12 cellular contexts compared by ENCODE assay signal in genomic region chr9:101536938-101537337, GRCh38. TPM values are rescaled to one million over a fixed set of nuclear protein-coding genes. Genes with fewer than 3 reads are reported as not detected.
A peak's percentile ranks its signal among the peaks of the same experiment; 100 is the strongest.
DNase-seq lines count a peak whose midpoint lies in the region; FAIRE-seq and TF ChIP-seq lines count a peak whose summit lies in the region.
"Had no signal": no experiment of that assay in that cellular context is flagged by ENCODE, and none has a peak within 500 bp of the region (broad histone marks: within the 10 kb centered on the region; RNA-seq: fewer than 3 reads in every experiment).

No MANE protein-coding gene starts in this region.

- peaks cover 4% of the 10 kb centered on the region; the same call in 1 of the 2 replicates for H4K20me1 ChIP-seq in GM23248 (ENCODE audit: insufficient read depth)

- H3K9ac ChIP-seq in GM23248, result no peak overlapping the region
- H3K9ac ChIP-seq in mesenchymal stem cell (ENCODE audit: low read length), result no peak overlapping the region

- no peak overlapping the region for H2BK5ac ChIP-seq in mesenchymal stem cell (ENCODE audit: low read depth, low read length, poor library complexity, severe bottlenecking)

- H3K4me1 ChIP-seq in GM23248 (ENCODE audit: insufficient read depth) (peaks cover 24% of the 10 kb centered on the region), mesenchymal stem cell (ENCODE audit: control insufficient read depth, insufficient read depth, low read depth, low read length) (no peaks in the 10 kb centered on the region)

- H3F3A ChIP-seq in GM23248 (ENCODE audit: insufficient read depth), result peaks cover 16% of the 10 kb centered on the region

- H3K79me1 ChIP-seq in mesenchymal stem cell (replicated peaks; ENCODE audit: low read length, poor library complexity, severe bottlenecking), result peaks cover 36% of the 10 kb centered on the region

- peaks cover 53% of the 10 kb centered on the region for H3K79me2 ChIP-seq in GM23248 (ENCODE audit: insufficient read depth)

- DNase-seq in GM23248, result peak; percentile 43
- DNase-seq in LHCN-M2 (ENCODE audit: low read depth), result peak; percentile 41
- peak; percentile 43 for DNase-seq in astrocyte of the spinal cord (ENCODE audit: low read depth, low spot score)
- DNase-seq in mesenchymal stem cell, result peak; percentile 66
- no peak for DNase-seq in NCI-H345 (lab: John Stamatoyannopoulos, UW)
- no peak for DNase-seq in NCI-H2227 treated with DMSO at 0.1 percent for 48 hours (lab: John Stamatoyannopoulos, UW)
- DNase-seq in GM12891 (ENCODE audit: insufficient read length, low spot score), result no peak
- DNase-seq: activated naive CD4-positive, alpha-beta T cell treated with Interleukin-2 at 50 U/mL for 16 hours; left ventricle myocardium inferior; NCI-H524 treated with DMSO at 0.1 percent for 48 hours had no signal

- no peak overlapping the region for H4K91ac ChIP-seq in mesenchymal stem cell (ENCODE audit: low read length)

- in situ Hi-C loops in GM23248 (cut with MboI), result no loop called here
- in situ Hi-C loops in astrocyte of the spinal cord (cut with HindIII; ENCODE audit: low sequenced_read_pairs), result loop anchor here (10.0 kb wide), 1 partner anchor 82 kb away; no protein-coding TSS in a partner anchor

- H2AFZ ChIP-seq in GM23248 (no peak overlapping the region), mesenchymal stem cell (ENCODE audit: low read depth, low read length) (no peak overlapping the region)

- no peak overlapping the region for H3K18ac ChIP-seq in mesenchymal stem cell (ENCODE audit: low read depth in 1 of 2, low read length in 2 of 2)

- no peaks in the 10 kb centered on the region for H3K27me3 ChIP-seq in GM23248 (replicated peaks; ENCODE audit: insufficient read depth)
- H3K27me3 ChIP-seq in mesenchymal stem cell (ENCODE audit: control insufficient read depth in 1 of 2, insufficient read depth in 1 of 2, low read length in 2 of 2), result no peaks in the 10 kb centered on the region
- H3K27me3 ChIP-seq: right atrium auricular region had no signal

- H2AK5ac ChIP-seq in mesenchymal stem cell (ENCODE audit: low read length, severe bottlenecking), result no peak overlapping the region

- no peak for TF ChIP-seq CTCF in astrocyte of the spinal cord (IDR thresholded peaks at IDR 0.05; ENCODE audit: low read depth, low read length)

- H3K4me3 ChIP-seq in GM23248 (no peak overlapping the region), astrocyte of the spinal cord (ENCODE audit: low read depth, low read length) (no peak overlapping the region), mesenchymal stem cell (ENCODE audit: insufficient read depth in 1 of 2, low read depth in 1 of 2, low read length in 2 of 2) (no peak overlapping the region)
- H3K4me3 ChIP-seq: left ventricle myocardium inferior, right atrium auricular region had no signal

- H4K8ac ChIP-seq in mesenchymal stem cell (ENCODE audit: low read length), result no peak overlapping the region

- no peak overlapping the region for H3K23ac ChIP-seq in mesenchymal stem cell (ENCODE audit: low read length in 2 of 2)

- H2BK15ac ChIP-seq in mesenchymal stem cell (ENCODE audit: low read depth, poor library complexity, severe bottlenecking), result no peak overlapping the region

- H3K9me3 ChIP-seq in GM23248 (ENCODE audit: low read depth), result no peaks in the 10 kb centered on the region
- H3K9me3 ChIP-seq in mesenchymal stem cell (ENCODE audit: control insufficient read depth, low read length), result no peaks in the 10 kb centered on the region
- H3K9me3 ChIP-seq: left ventricle myocardium inferior, right atrium auricular region had no signal

- no peak overlapping the region for H2BK12ac ChIP-seq in mesenchymal stem cell (ENCODE audit: low read length in 2 of 2)

- H3K36me3 ChIP-seq in GM23248 (ENCODE audit: low read depth) (peaks cover 4% of the 10 kb centered on the region; the same call in 1 of the 2 replicates), mesenchymal stem cell (ENCODE audit: control insufficient read depth in 1 of 2, insufficient read depth in 2 of 2, low read depth in 1 of 2, low read length in 2 of 2) (peaks cover 8 to 65% of the 10 kb centered on the region in 2 experiments)

- WGBS in GM23248 (ENCODE audit: low coverage in 1 of 2, low lambda C conversion rate in 2 of 2, missing lambda C conversion rate in 2 of 2), 2 experiments, result 98 to 100% methylated on average over 2 of the region's 2 CpGs
- 96% methylated on average over 2 of the region's 2 CpGs for WGBS in mesenchymal stem cell

- H3K27ac ChIP-seq in GM23248 (0 out of 2 replicates have a peak overlapping the region, but pooled peaks have one; percentile 23), mesenchymal stem cell (ENCODE audit: low read length, poor library complexity, severe bottlenecking) (no peak overlapping the region)
- H3K27ac ChIP-seq: left ventricle myocardium inferior, right atrium auricular region had no signal

- no peak for TF ChIP-seq POLR2A in GM12891 (IDR thresholded peaks at IDR 0.05; ENCODE audit: low read depth, low read length)

- no peak for FAIRE-seq in GM12891 (lab: Jason Lieb, UNC)

- H3K14ac ChIP-seq in mesenchymal stem cell (ENCODE audit: low read length in 2 of 2), result no peak overlapping the region

- H3K4me2 ChIP-seq in GM23248 (ENCODE audit: unreplicated experiment) (no peak overlapping the region), mesenchymal stem cell (ENCODE audit: low read length, poor library complexity, severe bottlenecking) (no peak overlapping the region)

- H2BK120ac ChIP-seq in mesenchymal stem cell (ENCODE audit: low read depth, low read length), result no peak overlapping the region

- no peaks in the 10 kb centered on the region for H3K9me2 ChIP-seq in GM23248 (ENCODE audit: insufficient read depth)

- no peak overlapping the region for H3K4ac ChIP-seq in mesenchymal stem cell (ENCODE audit: low read depth in 1 of 2, low read length in 2 of 2)

TF ChIP-seq in GM12891, 5 proteins besides CTCF, POLR2A, EP300 and RAD21:
- no peak for TF ChIP-seq POLR2AphosphoS5 (IDR thresholded peaks at IDR 0.05; ENCODE audit: low read depth, low read length)
- TF ChIP-seq TAF1 (IDR thresholded peaks at IDR 0.05; ENCODE audit: low read depth, low read length), result no peak
- TF ChIP-seq PAX5 (IDR thresholded peaks at IDR 0.05; ENCODE audit: insufficient read depth, low read length, severe bottlenecking), result no peak
- no peak for TF ChIP-seq POU2F2 (IDR thresholded peaks at IDR 0.05; ENCODE audit: low read depth, low read length)
- TF ChIP-seq SPI1 (IDR thresholded peaks at IDR 0.05; ENCODE audit: low read depth, low read length), result no peak
TF ChIP-seq in GM12891: peak in this region for 0.

RNA-seq across cellular contexts. Expression of gene RNF20, which starts 3.3 kb away (rescaled TPM):
- total RNA-seq in GM23248 (2014; rRNA removed; shearing (Covaris generic)), result 23.9 and 26.3 TPM in 2 replicates
- 29.5 and 34.3 TPM in 2 replicates for polyA plus RNA-seq in GM23248 (2016; fragmentation: Nextera tagmentation; extraction: Ambion mirVana)
- total RNA-seq in LHCN-M2 (2014; rRNA removed), result 35.4 and 44.4 TPM in 2 replicates
- 25.0 TPM for polyA plus RNA-seq in LHCN-M2 (2012)
- 25.4 TPM for polyA plus RNA-seq in mesenchymal stem cell (2013, experiment 1 of 2)
- 22.3 TPM for polyA plus RNA-seq in mesenchymal stem cell (2013, experiment 2 of 2)
- 17.9 TPM for polyA plus RNA-seq in GM12891 (2012; ENCODE audit: low read depth, missing spikeins)

RNA-seq across cellular contexts. Expression of gene PPP3R2, which starts 57.8 kb away (rescaled TPM):
- not detected in 2 replicates for total RNA-seq in GM23248 (2014; rRNA removed; shearing (Covaris generic))
- not detected in 2 replicates for polyA plus RNA-seq in GM23248 (2016; fragmentation: Nextera tagmentation; extraction: Ambion mirVana)
- not detected in 2 replicates for total RNA-seq in LHCN-M2 (2014; rRNA removed)
- not detected for polyA plus RNA-seq in LHCN-M2 (2012)
- polyA plus RNA-seq in mesenchymal stem cell (2013, experiment 1 of 2), result not detected
- polyA plus RNA-seq in mesenchymal stem cell (2013, experiment 2 of 2), result not detected
- not detected for polyA plus RNA-seq in GM12891 (2012; ENCODE audit: low read depth, missing spikeins)
- total RNA-seq: epithelial cell of proximal tubule, left ventricle myocardium inferior, right atrium auricular region had no signal

Comparison
In these comparisons a context has a peak if more than half of its experiments do, and no peak if none do; other contexts are left out.
1. DNase-seq: peak in GM23248 (single experiment), LHCN-M2 (single experiment), astrocyte of the spinal cord (single experiment) and mesenchymal stem cell (single experiment); none in NCI-H345 (single experiment), NCI-H2227 treated with DMSO at 0.1 percent for 48 hours (single experiment) and GM12891 (single experiment).